Comparison of ENCODE assay signal across 16 cellular contexts in genomic region chr6:149111556-149112115, GRCh38.
A peak's percentile ranks its signal among the peaks of the same experiment; 100 is the strongest.
DNase-seq lines count a peak whose midpoint lies in the region; ATAC-seq and TF ChIP-seq lines count a peak whose summit lies in the region.
"Had no signal": no experiment of that assay in that cellular context is flagged by ENCODE, and none has a peak within 500 bp of the region (broad histone marks: within the 10 kb centered on the region; RNA-seq: fewer than 3 reads in every experiment).

No MANE protein-coding gene starts in this region.

- H3K9me2 ChIP-seq in DOHH2 (replicated peaks; ENCODE audit: control insufficient read depth, low read length) (no peaks in the 10 kb centered on the region), SU-DHL-6 (replicated peaks; ENCODE audit: insufficient read depth, low read length) (no peaks in the 10 kb centered on the region)

- no peak overlapping the region for H2AFZ ChIP-seq in SU-DHL-6 (ENCODE audit: low read depth, low read length, severe bottlenecking)

- H3K27ac ChIP-seq in DOHH2 (ENCODE audit: low read depth, low read length): no peak overlapping the region
- H3K27ac ChIP-seq in SU-DHL-6 (ENCODE audit: low read depth, low read length): no peak overlapping the region
- H3K27ac ChIP-seq: WERI-Rb-1 had no signal

- H3K9me3 ChIP-seq in DOHH2 (ENCODE audit: control insufficient read depth, insufficient read depth, low read length): no peaks in the 10 kb centered on the region
- no peaks in the 10 kb centered on the region for H3K9me3 ChIP-seq in SU-DHL-6 (ENCODE audit: insufficient read depth, low read length)
- H3K9me3 ChIP-seq: BE2C had no signal

- H3K27me3 ChIP-seq in DOHH2 (ENCODE audit: control insufficient read depth, low read length): no peaks in the 10 kb centered on the region; the same call in 1 of the 2 replicates
- H3K27me3 ChIP-seq in SU-DHL-6 (ENCODE audit: low read length): no peaks in the 10 kb centered on the region
- H3K27me3 ChIP-seq: BE2C had no signal

- no peak overlapping the region for H3K9ac ChIP-seq in SU-DHL-6 (ENCODE audit: low read length)

- no peak for DNase-seq in SW 1271 (lab: John Stamatoyannopoulos, UW)
- DNase-seq in SHP77 treated with DMSO at 0.1 percent for 48 hours (lab: John Stamatoyannopoulos, UW): no peak
- no peak for DNase-seq in activated T-cell treated with anti-CD3 and anti-CD28 coated beads for 4 hours
- DNase-seq in NCI-H2081 treated with DMSO at 0.1 percent for 48 hours (lab: John Stamatoyannopoulos, UW): no peak
- DNase-seq: amniotic stem cell; BE2C; EL; naive thymus-derived CD8-positive, alpha-beta T cell; NCI-H1417 treated with DMSO at 0.1 percent for 48 hours; NCI-H524; WERI-Rb-1 had no signal

- H3K79me2 ChIP-seq in DOHH2 (ENCODE audit: control insufficient read depth, low read length) (no peaks in the 10 kb centered on the region), SU-DHL-6 (ENCODE audit: insufficient read depth, low read length) (no peaks in the 10 kb centered on the region)

- H3K4me1 ChIP-seq in DOHH2 (ENCODE audit: control insufficient read depth, low read length): peaks cover 21% of the 10 kb centered on the region
- H3K4me1 ChIP-seq: BE2C had no signal

- no peaks in the 10 kb centered on the region for H3K36me3 ChIP-seq in DOHH2 (ENCODE audit: control insufficient read depth, low read length)
- no peaks in the 10 kb centered on the region for H3K36me3 ChIP-seq in SU-DHL-6 (ENCODE audit: low read length)
- H3K36me3 ChIP-seq: BE2C, WERI-Rb-1 had no signal

- H3K4me2 ChIP-seq in DOHH2 (ENCODE audit: low read length) (peak overlapping the region; percentile 32), SU-DHL-6 (ENCODE audit: low read depth, low read length, poor library complexity, severe bottlenecking) (peak overlapping the region; percentile 8)

- H3F3A ChIP-seq in DOHH2 (ENCODE audit: control insufficient read depth, insufficient read depth) (no peaks in the 10 kb centered on the region), SU-DHL-6 (ENCODE audit: insufficient read depth) (no peaks in the 10 kb centered on the region)

- no peaks in the 10 kb centered on the region for H4K20me1 ChIP-seq in DOHH2 (ENCODE audit: control insufficient read depth, insufficient read depth, low read depth, low read length)
- no peaks in the 10 kb centered on the region for H4K20me1 ChIP-seq in SU-DHL-6 (ENCODE audit: low read depth, low read length)

- H3K4me3 ChIP-seq in DOHH2 (ENCODE audit: low read length) (peak overlapping the region; percentile 13; the same call in 1 of the 2 replicates), SU-DHL-6 (ENCODE audit: insufficient read depth, low read length, poor library complexity, severe bottlenecking) (no peak overlapping the region)

- ATAC-seq in GM19043 (IDR thresholded peaks at IDR 0.05; ENCODE audit: low read depth, unreplicated experiment): peak; percentile 39
- ATAC-seq in HG03108 (IDR thresholded peaks at IDR 0.05; ENCODE audit: unreplicated experiment): peak; percentile 55
- ATAC-seq: naive thymus-derived CD8-positive, alpha-beta T cell; sciatic nerve had no signal

- TF ChIP-seq CTCF in DOHH2 (IDR thresholded peaks at IDR 0.05; ENCODE audit: low read depth, low read length, poor library complexity, severe bottlenecking) (no peak), SU-DHL-6 (IDR thresholded peaks at IDR 0.05; ENCODE audit: insufficient read depth, low read length, poor library complexity, severe bottlenecking) (no peak)
